ENCODE assay signal across 12 cellular contexts in genomic region chr1:178143730-178144343, GRCh38. TPM values are rescaled to one million over a fixed set of nuclear protein-coding genes. Genes with fewer than 3 reads are reported as not detected.
DNase-seq lines count a peak whose midpoint lies in the region; ATAC-seq, FAIRE-seq and TF ChIP-seq lines count a peak whose summit lies in the region.
"Had no signal": no experiment of that assay in that cellular context is flagged by ENCODE, and none has a peak within 500 bp of the region (broad histone marks: within the 10 kb centered on the region; RNA-seq: fewer than 3 reads in every experiment).

No MANE protein-coding gene starts in this region.

- WGBS in mammary epithelial cell (ENCODE audit: low coverage, missing lambda C conversion rate) = 85% methylated on average over 1 of the region's 1 CpG
- WGBS in pancreas, 2 donors = 78 to 84% methylated on average over 1 of the region's 1 CpG
- 83 to 84% methylated on average over 1 of the region's 1 CpG for WGBS in body of pancreas, 2 donors

- FAIRE-seq in pancreas (lab: Jason Lieb, UNC) = peak; percentile 26
- FAIRE-seq: GM12892 had no signal

- no peaks in the 10 kb centered on the region for H4K20me1 ChIP-seq in mammary epithelial cell (ENCODE audit: insufficient read depth, low read length)

- no peaks in the 10 kb centered on the region for H3K36me3 Mint-ChIP-seq in activated T-cell treated with anti-CD3 and anti-CD28 coated beads, Interleukin-2, amount 50 U/mL, for 4 hours (ENCODE audit: insufficient read depth)

- CTCF ChIA-PET in mammary epithelial cell (lab: Charles Lee; ENCODE audit: low non-redundant PET) = no interaction called here

- TF ChIP-seq POLR2A in body of pancreas (IDR thresholded peaks at IDR 0.05) = no peak

- no peak for TF ChIP-seq CTCF in mammary epithelial cell (conservative IDR thresholded peaks at IDR 0.05 in 1 of 2, IDR thresholded peaks at IDR 0.05 in 1 of 2; ENCODE audit: extremely low read depth in 1 of 2, insufficient read depth in 1 of 2, low read depth in 1 of 2, low read length in 2 of 2)
- no peak for TF ChIP-seq CTCF in pancreas (IDR thresholded peaks at IDR 0.05)
- TF ChIP-seq CTCF in body of pancreas (IDR thresholded peaks at IDR 0.05) = no peak

- H3K27ac ChIP-seq in mammary epithelial cell (ENCODE audit: insufficient read depth, low read depth, low read length) = peak overlapping the region; percentile 3
- no peak overlapping the region for H3K27ac ChIP-seq in pancreas
- H3K27ac ChIP-seq in body of pancreas = no peak overlapping the region

- no peak overlapping the region for H3K9ac ChIP-seq in mammary epithelial cell (ENCODE audit: insufficient read depth, low read length)

- H3K9me3 ChIP-seq in mammary epithelial cell (replicated peaks; ENCODE audit: insufficient read depth, low read length) = no peaks in the 10 kb centered on the region
- H3K9me3 ChIP-seq in pancreas = no peaks in the 10 kb centered on the region
- no peaks in the 10 kb centered on the region for H3K9me3 ChIP-seq in body of pancreas

- BruUV-seq in mammary epithelial cell (replicated peaks; lab: Mats Ljungman, UMichigan) = no TSS peak

- H3K27me3 ChIP-seq in mammary epithelial cell (ENCODE audit: insufficient read depth, low read length) (no peaks in the 10 kb centered on the region), pancreas (no peaks in the 10 kb centered on the region), body of pancreas (no peaks in the 10 kb centered on the region)

- DNase-seq in mammary epithelial cell = peak; percentile 68
- DNase-seq in pancreas = no peak
- no peak for DNase-seq in activated T-cell treated with anti-CD3 and anti-CD28 coated beads, Interleukin-2, amount 50 U/mL, for 4 hours
- DNase-seq in body of pancreas = no peak
- DNase-seq in COLO829 (ENCODE audit: low spot score) = no peak
- DNase-seq: activated CD8-positive, alpha-beta memory T cell treated with anti-CD3 and anti-CD28 coated beads, Interleukin-2, amount 50 U/mL, for 48 hours; amniotic stem cell; effector memory CD4-positive, alpha-beta T cell; NCI-H1930 had no signal

- no peaks in the 10 kb centered on the region for H3K9me3 Mint-ChIP-seq in activated T-cell treated with anti-CD3 and anti-CD28 coated beads, Interleukin-2, amount 50 U/mL, for 4 hours

- peaks cover 2% of the 10 kb centered on the region for H3K36me3 ChIP-seq in mammary epithelial cell (ENCODE audit: insufficient read depth, low read length)
- H3K36me3 ChIP-seq in pancreas = no peaks in the 10 kb centered on the region
- H3K36me3 ChIP-seq in body of pancreas (replicated peaks in 1 of 2; ENCODE audit: insufficient read depth in 1 of 2, low read depth in 2 of 2) = no peaks in the 10 kb centered on the region

- H3K4me2 ChIP-seq in mammary epithelial cell (ENCODE audit: insufficient read depth, low read depth, low read length) = peak overlapping the region; percentile 4

- H2AFZ ChIP-seq in mammary epithelial cell (ENCODE audit: low read depth, low read length) = no peak overlapping the region

- dilution Hi-C loops in mammary epithelial cell (cut with HindIII; ENCODE audit: low sequenced_read_pairs) = no loop called here

- H3K79me2 ChIP-seq in mammary epithelial cell (ENCODE audit: insufficient read depth, low read length) = peaks cover 95% of the 10 kb centered on the region

- no peaks in the 10 kb centered on the region for H3K4me1 Mint-ChIP-seq in activated T-cell treated with anti-CD3 and anti-CD28 coated beads, Interleukin-2, amount 50 U/mL, for 4 hours (ENCODE audit: low read depth)

- H3K4me3 Mint-ChIP-seq in activated T-cell treated with anti-CD3 and anti-CD28 coated beads, Interleukin-2, amount 50 U/mL, for 4 hours = no peak overlapping the region

- no peaks in the 10 kb centered on the region for H3K27me3 Mint-ChIP-seq in activated T-cell treated with anti-CD3 and anti-CD28 coated beads, Interleukin-2, amount 50 U/mL, for 4 hours (ENCODE audit: low read depth)

- peak; percentile 55 for ATAC-seq in GM21515 (IDR thresholded peaks at IDR 0.05; ENCODE audit: unreplicated experiment)
- ATAC-seq in HG03439 (IDR thresholded peaks at IDR 0.05; ENCODE audit: unreplicated experiment) = peak; percentile 73
- no peak for ATAC-seq in pancreas
- ATAC-seq in activated T-cell treated with anti-CD3 and anti-CD28 coated beads, Interleukin-2, amount 50 U/mL, for 4 hours = no peak
- ATAC-seq in body of pancreas = no peak

- intact Hi-C loops in mammary epithelial cell (cut with micrococcal nuclease) = no loop called here
- intact Hi-C loops in pancreas (cut with DNase I) = no loop called here
- intact Hi-C loops in body of pancreas (cut with DNase I) = no loop called here

- in situ Hi-C loops in mammary epithelial cell (cut with MboI; ENCODE audit: low sequenced_read_pairs in 2 of 2) = no loop called here

- H3K4me1 ChIP-seq in mammary epithelial cell (ENCODE audit: insufficient read depth, low read length) (peaks cover 4% of the 10 kb centered on the region), pancreas (no peaks in the 10 kb centered on the region), body of pancreas (no peaks in the 10 kb centered on the region)

- no peak overlapping the region for H3K4me3 ChIP-seq in mammary epithelial cell (replicated peaks in 1 of 3; ENCODE audit: insufficient read depth in 1 of 3, low read depth in 2 of 3, low read length in 3 of 3)
- no peak overlapping the region for H3K4me3 ChIP-seq in pancreas
- no peak overlapping the region for H3K4me3 ChIP-seq in body of pancreas

RNA-seq across cellular contexts. Expression of gene RASAL2, which starts 49.9 kb away (rescaled TPM):
- total RNA-seq in mammary epithelial cell (10 to 100 TPM; 45.3 to 53.7 TPM), pancreas (10 to 100 TPM in 1 of 6 donors, 1 to 10 TPM in 5; 3.9 to 12.9 (median 5.0) TPM), body of pancreas (10 to 100 TPM in 1 of 2 donors, 1 to 10 TPM in 1; 9.9 to 20.4 TPM)
- polyA plus RNA-seq in mammary epithelial cell (34.0 TPM), pancreas (1 to 10 TPM; 2.5 to 3.9 TPM)
- 61.1 TPM for polyA minus RNA-seq in mammary epithelial cell
- total RNA-seq in activated T-cell treated with anti-CD3 and anti-CD28 coated beads, Interleukin-2, amount 50 U/mL, for 4 hours = under 1 TPM; 0.03 to 0.15 (median 0.08) TPM

Comparison
In these comparisons a context has a peak if more than half of its experiments do, and no peak if none do; other contexts are left out.
1. ATAC-seq: peak in GM21515 (single experiment) and HG03439 (single experiment); none in pancreas (0 of 4), activated T-cell treated with anti-CD3 and anti-CD28 coated beads, Interleukin-2, amount 50 U/mL, for 4 hours (0 of 2) and body of pancreas (single experiment).
2. RNA of gene RASAL2, which starts 49.9 kb away (total RNA-seq): 45.3 to 53.7 TPM in mammary epithelial cell, 9.9 to 20.4 TPM in body of pancreas and 3.9 to 12.9 TPM in pancreas; 0.03 to 0.15 TPM in activated T-cell treated with anti-CD3 and anti-CD28 coated beads, Interleukin-2, amount 50 U/mL, for 4 hours; every median in the first group is over 4 times any median in the second.